In the genomic region with DNA sequence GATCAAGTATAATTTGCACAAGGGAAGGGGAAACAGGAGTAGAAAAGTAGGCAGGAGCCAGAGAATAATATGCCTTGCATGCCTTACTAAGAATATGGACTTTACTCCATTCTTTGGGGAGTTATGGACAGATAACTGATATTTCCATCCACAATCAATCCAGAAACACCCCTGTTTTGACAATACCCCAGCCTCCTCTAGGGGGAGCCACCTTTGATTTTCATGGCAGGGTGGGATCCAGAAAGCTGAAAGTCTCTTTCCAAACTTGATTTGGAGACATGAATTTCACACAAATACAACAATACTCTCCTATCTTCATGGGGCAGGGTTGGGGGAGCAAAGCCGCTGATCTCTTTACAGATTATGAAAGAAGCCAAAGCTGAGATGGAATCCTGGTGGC, we compare ENCODE assay signal across 14 cellular contexts.
A peak's percentile ranks its signal among the peaks of the same experiment; 100 is the strongest.
DNase-seq lines count a peak whose midpoint lies in the region; TF ChIP-seq lines count a peak whose summit lies in the region.
"Had no signal": no experiment of that assay in that cellular context is flagged by ENCODE, and none has a peak within 500 bp of the region (broad histone marks: within the 10 kb centered on the region; RNA-seq: fewer than 3 reads in every experiment).

No MANE protein-coding gene starts in this region.

- no peak overlapping the region for H3K4me3 Mint-ChIP-seq in mesothelial cell of epicardium
- H3K4me3 Mint-ChIP-seq: CD8-positive, alpha-beta memory T cell; memory B cell had no signal

- no peak overlapping the region for H2BK15ac ChIP-seq in mesenchymal stem cell (ENCODE audit: low read depth, poor library complexity, severe bottlenecking)

- TF ChIP-seq POLR2A in tibial nerve (IDR thresholded peaks at IDR 0.05): no peak

- TF ChIP-seq CTCF in GM12865 (IDR thresholded peaks at IDR 0.05; ENCODE audit: insufficient read depth, low read depth, low read length, missing control alignments) (peak; percentile 43), WERI-Rb-1 (IDR thresholded peaks at IDR 0.05; ENCODE audit: low read depth, low read length) (peak; percentile 41), mesothelial cell of epicardium (IDR thresholded peaks at IDR 0.05; ENCODE audit: unreplicated experiment) (peak; percentile 31), tibial nerve (IDR thresholded peaks at IDR 0.05) (no peak), foreskin fibroblast (IDR thresholded peaks at IDR 0.05; ENCODE audit: low read depth, low read length) (no peak)

- H2AK5ac ChIP-seq in mesenchymal stem cell (ENCODE audit: low read length, severe bottlenecking): no peak overlapping the region

- WGBS in mesenchymal stem cell: 100% methylated on average over 1 of the region's 1 CpG
- 64 to 77% methylated on average over 1 of the region's 1 CpG for WGBS in tibial nerve, 2 donors

- H3K18ac ChIP-seq in mesenchymal stem cell (ENCODE audit: low read depth in 1 of 2, low read length in 2 of 2): no peak overlapping the region

- no peak overlapping the region for H3K4ac ChIP-seq in mesenchymal stem cell (ENCODE audit: low read depth in 1 of 2, low read length in 2 of 2)

- H3K9me3 ChIP-seq in WERI-Rb-1 (ENCODE audit: severe bottlenecking) (no peaks in the 10 kb centered on the region), mesenchymal stem cell (ENCODE audit: control insufficient read depth, low read length) (peaks cover 6% of the 10 kb centered on the region), tibial nerve (no peaks in the 10 kb centered on the region)

- in situ Hi-C loops in KBM-7 (cut with MboI; ENCODE audit: low pct_unique_long_range_greater_than_20kb, low sequenced_read_pairs): no loop called here

- H3K27ac ChIP-seq in WERI-Rb-1 (no peak overlapping the region), mesenchymal stem cell (ENCODE audit: low read length, poor library complexity, severe bottlenecking) (no peak overlapping the region), tibial nerve (no peak overlapping the region)

- H3K79me1 ChIP-seq in mesenchymal stem cell (replicated peaks; ENCODE audit: low read length, poor library complexity, severe bottlenecking): no peaks in the 10 kb centered on the region

- H3K36me3 ChIP-seq in WERI-Rb-1 (no peaks in the 10 kb centered on the region), mesenchymal stem cell (ENCODE audit: control insufficient read depth in 1 of 2, insufficient read depth in 2 of 2, low read depth in 1 of 2, low read length in 2 of 2) (no peaks in the 10 kb centered on the region), tibial nerve (no peaks in the 10 kb centered on the region)

- no peak overlapping the region for H3K14ac ChIP-seq in mesenchymal stem cell (ENCODE audit: low read length in 2 of 2)

- no peak overlapping the region for H4K8ac ChIP-seq in mesenchymal stem cell (ENCODE audit: low read length)

- H4K91ac ChIP-seq in mesenchymal stem cell (ENCODE audit: low read length): no peak overlapping the region

- H3K23ac ChIP-seq in mesenchymal stem cell (ENCODE audit: low read length in 2 of 2): no peak overlapping the region

- no peak overlapping the region for H3K27ac Mint-ChIP-seq in mesothelial cell of epicardium
- H3K27ac Mint-ChIP-seq: CD8-positive, alpha-beta memory T cell; memory B cell had no signal

- no peak overlapping the region for H2AFZ ChIP-seq in mesenchymal stem cell (ENCODE audit: low read depth, low read length)

- H3K27me3 Mint-ChIP-seq in mesothelial cell of epicardium (ENCODE audit: low read depth): peaks cover 3% of the 10 kb centered on the region
- H3K27me3 Mint-ChIP-seq: CD8-positive, alpha-beta memory T cell; memory B cell had no signal

- H2BK120ac ChIP-seq in mesenchymal stem cell (ENCODE audit: low read depth, low read length): no peak overlapping the region

- H3K4me3 ChIP-seq in GM12865 (ENCODE audit: low read depth, low read length) (no peak overlapping the region), WERI-Rb-1 (ENCODE audit: low read depth, low read length) (no peak overlapping the region), mesenchymal stem cell (ENCODE audit: insufficient read depth in 1 of 2, low read depth in 1 of 2, low read length in 2 of 2) (no peak overlapping the region), tibial nerve (no peak overlapping the region), foreskin fibroblast (ENCODE audit: low read depth in 1 of 2, low read length in 2 of 2) (no peak overlapping the region)

- no peak overlapping the region for H2BK12ac ChIP-seq in mesenchymal stem cell (ENCODE audit: low read length in 2 of 2)

- H3K4me1 ChIP-seq in mesenchymal stem cell (ENCODE audit: control insufficient read depth, insufficient read depth, low read depth, low read length) (no peaks in the 10 kb centered on the region), tibial nerve (no peaks in the 10 kb centered on the region)

- H2BK5ac ChIP-seq in mesenchymal stem cell (ENCODE audit: low read depth, low read length, poor library complexity, severe bottlenecking): no peak overlapping the region

- H3K27me3 ChIP-seq in WERI-Rb-1 (ENCODE audit: insufficient read depth, low read depth, severe bottlenecking) (peaks cover 5% of the 10 kb centered on the region), mesenchymal stem cell (ENCODE audit: control insufficient read depth in 1 of 2, insufficient read depth in 1 of 2, low read length in 2 of 2) (no peaks in the 10 kb centered on the region), tibial nerve (no peaks in the 10 kb centered on the region)

- DNase-seq in GM12865 (ENCODE audit: low read depth): no peak
- DNase-seq in KBM-7: peak; percentile 2
- no peak for DNase-seq in WERI-Rb-1
- DNase-seq in mesothelial cell of epicardium (ENCODE audit: low spot score in 2 of 2, unreplicated experiment in 2 of 2): no peak
- no peak for DNase-seq in mesenchymal stem cell
- no peak for DNase-seq in tibial nerve (ENCODE audit: low spot score in 2 of 2)
- DNase-seq in foreskin fibroblast: no peak
- DNase-seq: activated T-cell treated with anti-CD3 and anti-CD28 coated beads, Interleukin-2, amount 50 U/mL, for 1 hour; CD8-positive, alpha-beta memory T cell; KG1; NCI-H1930; NK-92 treated with Interleukin-12 subunit alpha and Interleukin-12 subunit beta, amount 100 ng/mL, for 24 hours; stimulated activated CD4-positive, alpha-beta T cell treated with anti-CD3 and anti-CD28 coated beads, Interleukin-12 subunit alpha, Interleukin-12 subunit beta, amount 100 ng/mL, for 4 hours had no signal

- H3K9ac ChIP-seq in mesenchymal stem cell (ENCODE audit: low read length): no peak overlapping the region

- no peaks in the 10 kb centered on the region for H3K4me1 Mint-ChIP-seq in mesothelial cell of epicardium
- H3K4me1 Mint-ChIP-seq: CD8-positive, alpha-beta memory T cell; memory B cell had no signal

- H3K4me2 ChIP-seq in mesenchymal stem cell (ENCODE audit: low read length, poor library complexity, severe bottlenecking): no peak overlapping the region

- TF ChIP-seq EP300 in tibial nerve (IDR thresholded peaks at IDR 0.05): no peak

- peaks cover 10% of the 10 kb centered on the region for H3K9me3 Mint-ChIP-seq in mesothelial cell of epicardium

- no peaks in the 10 kb centered on the region for H3K36me3 Mint-ChIP-seq in mesothelial cell of epicardium
- H3K36me3 Mint-ChIP-seq: CD8-positive, alpha-beta memory T cell; memory B cell had no signal

Comparison
In these comparisons a context has a peak if more than half of its experiments do, and no peak if none do; other contexts are left out.
1. CTCF ChIP-seq: peak in GM12865 (single experiment), WERI-Rb-1 (single experiment) and mesothelial cell of epicardium (single experiment); none in tibial nerve (0 of 5) and foreskin fibroblast (single experiment).